In genomic region chr20:10492844-10493243, GRCh38 we compare ENCODE assay signal across 1 cellular context.
TF ChIP-seq lines count a peak whose summit lies in the region.

No MANE protein-coding gene starts in this region.

TF ChIP-seq in WTC11, 78 proteins besides CTCF, POLR2A, EP300 and RAD21 (continued from another document):
- TF ChIP-seq ZSCAN18 (CRISPR knock-in tag; IDR thresholded peaks at IDR 0.05) = 0 out of 2 replicates have a peak, but pooled peaks have one; percentile 56
- TF ChIP-seq ZNF671 (CRISPR knock-in tag; IDR thresholded peaks at IDR 0.05) = no peak
